In the genomic region with DNA sequence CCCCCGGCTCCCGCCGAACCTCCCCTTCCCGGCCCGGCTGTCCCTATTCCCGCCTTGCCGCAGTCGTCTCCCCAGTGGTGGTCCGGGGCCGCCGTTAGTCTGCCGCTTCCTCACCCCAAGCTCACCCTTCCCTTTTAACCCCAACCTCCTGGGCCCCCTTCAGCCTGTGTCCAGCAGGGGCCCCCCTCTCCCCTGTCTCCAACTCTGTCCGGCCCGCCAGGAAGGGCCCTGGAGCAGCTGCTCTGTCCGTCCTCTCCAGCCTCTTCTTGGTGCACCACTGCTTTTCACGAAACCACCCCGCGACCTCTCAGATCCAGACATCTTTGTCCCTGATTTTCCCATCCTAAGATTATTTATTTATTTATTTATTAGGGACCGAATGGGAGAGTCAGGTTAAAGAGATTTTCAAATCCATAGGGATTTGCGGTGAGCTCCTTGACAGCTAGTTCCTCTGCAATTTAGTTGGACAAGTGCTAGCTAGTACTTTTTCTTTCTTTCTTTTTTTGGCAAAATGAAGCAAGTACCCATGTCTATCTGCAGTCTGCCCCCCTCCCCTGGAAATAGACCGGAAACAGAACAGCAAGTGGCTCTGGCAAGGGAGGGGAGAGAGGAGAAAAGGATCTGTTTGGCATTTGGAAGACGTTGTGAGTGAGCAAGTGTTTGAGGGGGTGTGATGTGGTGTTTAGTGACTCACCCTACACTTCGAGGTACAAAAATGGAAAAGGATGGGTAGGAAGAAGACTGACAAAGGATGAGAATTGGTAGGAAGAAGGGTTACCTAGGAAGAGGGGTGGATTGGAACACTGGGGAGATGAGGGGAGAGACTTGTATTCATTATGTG, we compare ENCODE assay signal across 8 cellular contexts. TPM values are rescaled to one million over a fixed set of nuclear protein-coding genes. Genes with fewer than 3 reads are reported as not detected.
A peak's percentile ranks its signal among the peaks of the same experiment; 100 is the strongest.
DNase-seq lines count a peak whose midpoint lies in the region; ATAC-seq, FAIRE-seq and TF ChIP-seq lines count a peak whose summit lies in the region.

No MANE protein-coding gene starts in this region.

- peak; percentile 38 for TF ChIP-seq CTCF in Calu3 (IDR thresholded peaks at IDR 0.05; ENCODE audit: unreplicated experiment)
- no peak for TF ChIP-seq CTCF in astrocyte (IDR thresholded peaks at IDR 0.05; ENCODE audit: insufficient read depth, low read depth, low read length)
- TF ChIP-seq CTCF in prostate gland (IDR thresholded peaks at IDR 0.05): peak in 1 of 4 experiments; percentile 29

- peaks cover 53% of the 10 kb centered on the region for H3K79me2 ChIP-seq in astrocyte (ENCODE audit: insufficient read depth, low read length)

- H3K4me1 ChIP-seq in astrocyte (ENCODE audit: insufficient read depth, low read length) (peaks cover 3% of the 10 kb centered on the region), prostate gland (replicated peaks) (no peaks in the 10 kb centered on the region)

- H3K27ac Mint-ChIP-seq in Calu3 (ENCODE audit: unreplicated experiment) (peak overlapping the region; percentile 90), astrocyte (ENCODE audit: unreplicated experiment) (no peak overlapping the region)

- peaks cover 32% of the 10 kb centered on the region for H3K36me3 Mint-ChIP-seq in Calu3 (ENCODE audit: insufficient read depth, unreplicated experiment)
- H3K36me3 Mint-ChIP-seq in astrocyte (ENCODE audit: low read depth, unreplicated experiment): no peaks in the 10 kb centered on the region

- H3K9ac ChIP-seq in astrocyte (ENCODE audit: low read length): peak overlapping the region; percentile 93

- H3K27me3 ChIP-seq in astrocyte (ENCODE audit: insufficient read depth, low read length) (no peaks in the 10 kb centered on the region), prostate gland (replicated peaks; ENCODE audit: insufficient read depth) (no peaks in the 10 kb centered on the region)

- H3K27me3 Mint-ChIP-seq in Calu3 (ENCODE audit: unreplicated experiment) (no peaks in the 10 kb centered on the region), astrocyte (ENCODE audit: low read depth, unreplicated experiment) (no peaks in the 10 kb centered on the region)

- H3K9me3 ChIP-seq in astrocyte (ENCODE audit: insufficient read depth, low read depth, low read length) (no peaks in the 10 kb centered on the region), prostate gland (no peaks in the 10 kb centered on the region)

- peak overlapping the region; percentile 97 for H2AFZ ChIP-seq in astrocyte (ENCODE audit: low read depth, low read length)

- H3K36me3 ChIP-seq in astrocyte (ENCODE audit: insufficient read depth, low read length) (peaks cover 9% of the 10 kb centered on the region), prostate gland (no peaks in the 10 kb centered on the region)

- no peaks in the 10 kb centered on the region for H4K20me1 ChIP-seq in astrocyte (ENCODE audit: insufficient read depth, low read length)

- DNase-seq in Calu3 (peak; percentile 69), NOMO-1 treated with DMSO at 0.1 percent for 48 hours (lab: John Stamatoyannopoulos, UW; ENCODE audit: unreplicated experiment) (peak; percentile 55), astrocyte (ENCODE audit: low read depth) (peak; percentile 58), hepatic stellate cell (ENCODE audit: low spot score) (peak; percentile 68), prostate gland (ENCODE audit: low spot score) (no peak), NCI-H1048 (lab: John Stamatoyannopoulos, UW) (no peak)

- intact Hi-C loops in Calu3 (cut with micrococcal nuclease; ENCODE audit: unreplicated experiment) (loop anchor here (5.0 kb wide), 2 partner anchors 95 to 335 kb away; no protein-coding TSS in a partner anchor), prostate gland (cut with DNase I) (loop anchor here (5.0 kb wide), 1 partner anchor 125 kb away; a partner anchor contains a TSS)

- CTCF ChIA-PET in Calu3 (lab: Charles Lee): interaction anchor here (0.5 to 2.2 kb wide), 11 partner anchors 11 to 413 kb away, joined by 3 to 11 read pairs (median 4); a partner anchor contains a TSS

- H3K4me3 ChIP-seq in astrocyte (ENCODE audit: insufficient read depth, low read depth, low read length) (peak overlapping the region; percentile 94), prostate gland (peak overlapping the region; percentile 69 to 70)

- TF ChIP-seq POLR2A in prostate gland (IDR thresholded peaks at IDR 0.05): no peak

- H3K4me1 Mint-ChIP-seq in Calu3 (ENCODE audit: low read depth, unreplicated experiment): peaks cover 8% of the 10 kb centered on the region
- peaks cover 5% of the 10 kb centered on the region for H3K4me1 Mint-ChIP-seq in astrocyte (ENCODE audit: low read depth, unreplicated experiment)

- under 1% methylated on average over 23 of the region's 23 CpGs for WGBS in prostate gland

- H3K9me3 Mint-ChIP-seq in Calu3 (ENCODE audit: low read depth, unreplicated experiment) (no peaks in the 10 kb centered on the region), astrocyte (ENCODE audit: unreplicated experiment) (no peaks in the 10 kb centered on the region)

- TSS peak; percentile 48 for BruUV-seq in Calu3 (replicated peaks; lab: Mats Ljungman, UMichigan)

- H3K4me3 Mint-ChIP-seq in Calu3 (ENCODE audit: low read depth, unreplicated experiment) (peak overlapping the region; percentile 95), astrocyte (ENCODE audit: unreplicated experiment) (peak overlapping the region; percentile 98)

- no peak for FAIRE-seq in astrocyte (lab: Jason Lieb, UNC)

- ATAC-seq in GM19328 (IDR thresholded peaks at IDR 0.05; ENCODE audit: unreplicated experiment): peak; percentile 33
- ATAC-seq in HG03378 (IDR thresholded peaks at IDR 0.05; ENCODE audit: unreplicated experiment): peak; percentile 28

- peak overlapping the region; percentile 86 for H3K4me2 ChIP-seq in astrocyte (ENCODE audit: low read length)

- H3K27ac ChIP-seq in astrocyte (ENCODE audit: low read depth, low read length) (peak overlapping the region; percentile 56), prostate gland (peak overlapping the region; percentile 69 to 75)

RNA-seq across cellular contexts. Expression of a gene that starts 0.6 kb away (rescaled TPM):
- total RNA-seq in Calu3 (2022) (16.3 and 20.3 TPM in 2 replicates), astrocyte (7.3 and 7.8 TPM in 2 replicates), prostate gland (10 to 100 TPM; 22.4 to 26.2 TPM)

RNA-seq across cellular contexts. Expression of a gene that starts 0.8 kb away (rescaled TPM):
- 13.3 and 13.5 TPM in 2 replicates for total RNA-seq in Calu3 (2022)
- total RNA-seq in astrocyte: 5.3 and 5.4 TPM in 2 replicates
- total RNA-seq in prostate gland: 10 to 100 TPM in 1 of 2 donors, 1 to 10 TPM in 1; 8.7 to 17.4 TPM

RNA-seq across cellular contexts. Expression of a gene that starts 22.6 kb away (rescaled TPM):
- total RNA-seq in Calu3 (2022): 21.3 and 22.7 TPM in 2 replicates
- total RNA-seq in astrocyte: 9.1 and 9.8 TPM in 2 replicates
- total RNA-seq in prostate gland: 10 to 100 TPM in 1 of 2 donors, 1 to 10 TPM in 1; 7.3 to 28.9 TPM

RNA-seq across cellular contexts. Expression of a gene that starts 23.0 kb away (rescaled TPM):
- 20.0 and 23.4 TPM in 2 replicates for total RNA-seq in Calu3 (2022)
- total RNA-seq in astrocyte: 15.8 and 16.1 TPM in 2 replicates
- 10 to 100 TPM; 31.2 to 39.0 TPM for total RNA-seq in prostate gland

Comparison
In these comparisons a context has a peak if more than half of its experiments do, and no peak if none do; other contexts are left out.
1. DNase-seq: peak in Calu3 (single experiment), NOMO-1 treated with DMSO at 0.1 percent for 48 hours (single experiment), astrocyte (single experiment) and hepatic stellate cell (single experiment); none in prostate gland (single experiment) and NCI-H1048 (single experiment).